In genomic region chr14:89503458-89503996, GRCh38 we compare ENCODE assay signal across 14 cellular contexts.
DNase-seq lines count a peak whose midpoint lies in the region; ATAC-seq and TF ChIP-seq lines count a peak whose summit lies in the region.
"Had no signal": no experiment of that assay in that cellular context is flagged by ENCODE, and none has a peak within 500 bp of the region (broad histone marks: within the 10 kb centered on the region; RNA-seq: fewer than 3 reads in every experiment).

No MANE protein-coding gene starts in this region.

- peak overlapping the region; percentile 1 for H3K27ac Mint-ChIP-seq in stimulated activated effector memory CD8-positive, alpha-beta T cell treated with anti-CD3 and anti-CD28 coated beads, Interleukin-12 subunit alpha, Interleukin-12 subunit beta, amount 100 ng/mL, for 72 hours
- H3K27ac Mint-ChIP-seq: stimulated activated naive CD8-positive, alpha-beta T cell treated with anti-CD3 and anti-CD28 coated beads, Interleukin-15, Interleukin-2, amounts not matched to agents 100 ng/mL and 50 ng/mL, for 24 hours had no signal

- no peaks in the 10 kb centered on the region for H3K9me3 Mint-ChIP-seq in stimulated activated effector memory CD8-positive, alpha-beta T cell treated with anti-CD3 and anti-CD28 coated beads, Interleukin-12 subunit alpha, Interleukin-12 subunit beta, amount 100 ng/mL, for 72 hours
- H3K9me3 Mint-ChIP-seq: stimulated activated naive CD8-positive, alpha-beta T cell treated with anti-CD3 and anti-CD28 coated beads, Interleukin-15, Interleukin-2, amounts not matched to agents 100 ng/mL and 50 ng/mL, for 24 hours had no signal

- TF ChIP-seq CTCF in VCaP (conservative IDR thresholded peaks at IDR 0.05), result no peak

- peak; percentile 50 for ATAC-seq in HG03175 (IDR thresholded peaks at IDR 0.05; ENCODE audit: unreplicated experiment)
- no peak for ATAC-seq in stimulated activated effector memory CD8-positive, alpha-beta T cell treated with anti-CD3 and anti-CD28 coated beads, Interleukin-12 subunit alpha, Interleukin-12 subunit beta, amount 100 ng/mL, for 72 hours
- ATAC-seq: HCT116 had no signal

- H3K4me1 Mint-ChIP-seq in stimulated activated effector memory CD8-positive, alpha-beta T cell treated with anti-CD3 and anti-CD28 coated beads, Interleukin-12 subunit alpha, Interleukin-12 subunit beta, amount 100 ng/mL, for 72 hours, result peaks cover 48% of the 10 kb centered on the region

- no peak overlapping the region for H3K4me3 Mint-ChIP-seq in stimulated activated effector memory CD8-positive, alpha-beta T cell treated with anti-CD3 and anti-CD28 coated beads, Interleukin-12 subunit alpha, Interleukin-12 subunit beta, amount 100 ng/mL, for 72 hours
- H3K4me3 Mint-ChIP-seq: stimulated activated naive CD8-positive, alpha-beta T cell treated with anti-CD3 and anti-CD28 coated beads, Interleukin-15, Interleukin-2, amounts not matched to agents 100 ng/mL and 50 ng/mL, for 24 hours had no signal

- peak overlapping the region; percentile 87 for H3K27ac ChIP-seq in VCaP

- DNase-seq in SIG-M5 treated with dmso at 0.1 percent for 504 hours (lab: John Stamatoyannopoulos, UW; ENCODE audit: unreplicated experiment) (peak; percentile 33), SIG-M5 (lab: John Stamatoyannopoulos, UW) (no peak), NCI-H2171 (lab: John Stamatoyannopoulos, UW) (no peak), NCI-H187 treated with DMSO at 0.1 percent for 48 hours (lab: John Stamatoyannopoulos, UW) (no peak)
- DNase-seq in stimulated activated effector memory CD8-positive, alpha-beta T cell treated with anti-CD3 and anti-CD28 coated beads, Interleukin-12 subunit alpha, Interleukin-12 subunit beta, amount 100 ng/mL, for 72 hours (ENCODE audit: low spot score in 2 of 2), result no peak
- DNase-seq in stimulated activated CD4-positive, alpha-beta T cell treated with anti-CD3 and anti-CD28 coated beads, Interleukin-1b, Interleukin-23, amount 100 ng/mL, for 48 hours, result no peak
- DNase-seq: 8988T, activated gamma-delta T cell treated with Interleukin-2 at 50 U/mL for 16 hours, DMS79 treated with DMSO at 0.1 percent for 48 hours, kidney glomerular epithelial cell had no signal

- H3K36me3 Mint-ChIP-seq in stimulated activated effector memory CD8-positive, alpha-beta T cell treated with anti-CD3 and anti-CD28 coated beads, Interleukin-12 subunit alpha, Interleukin-12 subunit beta, amount 100 ng/mL, for 72 hours, result peaks cover 7% of the 10 kb centered on the region
